ENCODE assay signal across 8 cellular contexts in genomic region chr1:220166853-220167252, GRCh38.
"Had no signal": no experiment of that assay in that cellular context is flagged by ENCODE, and none has a peak within 500 bp of the region (broad histone marks: within the 10 kb centered on the region; RNA-seq: fewer than 3 reads in every experiment).

No MANE protein-coding gene starts in this region.

- H3K4me2 ChIP-seq: GM23338 had no signal

- FAIRE-seq: H1, H54, HTR-8/SVneo had no signal

- H3K4me1 Mint-ChIP-seq: GM23338, H9 had no signal

- DNase-seq: H9, HCEC 1CT, IMR-90, KBM-7 had no signal

- ATAC-seq: GM23338 had no signal

- H3K4me3 ChIP-seq: GM23338 had no signal

- H3K27ac Mint-ChIP-seq: GM23338 had no signal

- H3K9me3 Mint-ChIP-seq: GM23338, H9 had no signal

- H2AFZ ChIP-seq: GM23338 had no signal

- H3K4me3 Mint-ChIP-seq: GM23338, H9 had no signal
